ENCODE assay signal across 1 cellular context in the genomic region with DNA sequence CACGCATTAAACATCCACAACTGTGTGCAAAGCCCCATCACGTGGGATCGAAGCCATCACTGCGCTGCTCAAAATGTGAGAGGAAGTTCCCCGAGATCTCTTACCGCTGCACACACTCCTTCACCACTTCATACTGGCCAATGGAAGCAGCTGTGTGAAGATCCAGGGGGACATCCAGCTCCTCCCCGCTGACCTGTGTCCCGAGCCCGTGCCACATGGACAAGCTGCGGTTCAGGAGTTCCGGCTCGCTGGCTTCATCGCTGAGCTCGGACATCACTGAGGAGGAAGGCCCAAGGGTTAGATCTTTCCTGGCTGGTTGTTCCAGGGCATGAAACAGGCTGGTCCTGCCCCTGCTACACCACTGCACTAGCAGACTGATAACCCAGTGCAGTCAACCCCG.
TF ChIP-seq lines count a peak whose summit lies in the region.

No MANE protein-coding gene starts in this region.

TF ChIP-seq in IMR-90, 13 proteins besides CTCF, POLR2A, EP300 and RAD21:
- TF ChIP-seq, protein P1, sequence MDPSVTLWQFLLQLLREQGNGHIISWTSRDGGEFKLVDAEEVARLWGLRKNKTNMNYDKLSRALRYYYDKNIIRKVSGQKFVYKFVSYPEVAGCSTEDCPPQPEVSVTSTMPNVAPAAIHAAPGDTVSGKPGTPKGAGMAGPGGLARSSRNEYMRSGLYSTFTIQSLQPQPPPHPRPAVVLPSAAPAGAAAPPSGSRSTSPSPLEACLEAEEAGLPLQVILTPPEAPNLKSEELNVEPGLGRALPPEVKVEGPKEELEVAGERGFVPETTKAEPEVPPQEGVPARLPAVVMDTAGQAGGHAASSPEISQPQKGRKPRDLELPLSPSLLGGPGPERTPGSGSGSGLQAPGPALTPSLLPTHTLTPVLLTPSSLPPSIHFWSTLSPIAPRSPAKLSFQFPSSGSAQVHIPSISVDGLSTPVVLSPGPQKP (IDR thresholded peaks at IDR 0.05; ENCODE audit: borderline replicate concordance, low read depth, low read length), result no peak
- no peak for TF ChIP-seq MAFK (IDR thresholded peaks at IDR 0.05; ENCODE audit: low read depth, low read length)
- TF ChIP-seq RCOR1 (IDR thresholded peaks at IDR 0.05; ENCODE audit: insufficient replicate concordance, low read length), result no peak
- no peak for TF ChIP-seq NFE2L2 (IDR thresholded peaks at IDR 0.05; ENCODE audit: low read depth, low read length)
- TF ChIP-seq RFX5 (IDR thresholded peaks at IDR 0.05; ENCODE audit: low read depth, low read length), result no peak
- TF ChIP-seq CHD1 (IDR thresholded peaks at IDR 0.05; ENCODE audit: low read depth, low read length), result no peak
